24 cellular contexts compared by ENCODE assay signal in genomic region chr7:156397249-156397648, GRCh38.
"Had no signal": no experiment of that assay in that cellular context is flagged by ENCODE, and none has a peak within 500 bp of the region (broad histone marks: within the 10 kb centered on the region; RNA-seq: fewer than 3 reads in every experiment).

No MANE protein-coding gene starts in this region.

- H3K27ac Mint-ChIP-seq: activated CD4-positive, alpha-beta memory T cell treated with anti-CD3 and anti-CD28 coated beads, Interleukin-2, amount 10 ng/mL, durations not matched to agents 7 days and 5 days; activated CD4-positive, alpha-beta T cell treated with anti-CD3 and anti-CD28 coated beads for 36 hours; activated naive CD4-positive, alpha-beta T cell treated with anti-CD3 and anti-CD28 coated beads, Interleukin-2, amount 50 U/mL, for 24 hours; activated T-cell treated with anti-CD3 and anti-CD28 coated beads, Interleukin-2, amount 50 U/mL, for 72 hours; activated T-helper 2 cell treated with anti-CD3 and anti-CD28 coated beads, Interferon-gamma antibody, Interleukin-2, Interleukin-4, amounts not matched to agents 10 μg/mL and 5 μg/mL and 100 μg/mL, durations not matched to agents 14 hours and 24 hours and 36 hours; T-cell had no signal

- H3K27me3 ChIP-seq: colonic mucosa had no signal

- H3K27me3 Mint-ChIP-seq: activated CD4-positive, alpha-beta memory T cell treated with anti-CD3 and anti-CD28 coated beads, Interleukin-2, amount 10 ng/mL, durations not matched to agents 7 days and 5 days; activated naive CD4-positive, alpha-beta T cell treated with anti-CD3 and anti-CD28 coated beads, Interleukin-2, amount 50 U/mL, for 24 hours had no signal

- H3K27ac ChIP-seq: breast epithelium, colonic mucosa, SK-N-MC, WERI-Rb-1 had no signal

- H3K4me1 Mint-ChIP-seq: activated CD4-positive, alpha-beta memory T cell treated with anti-CD3 and anti-CD28 coated beads, Interleukin-2, amount 10 ng/mL, durations not matched to agents 7 days and 5 days; activated CD4-positive, alpha-beta T cell treated with anti-CD3 and anti-CD28 coated beads for 36 hours; activated naive CD4-positive, alpha-beta T cell treated with anti-CD3 and anti-CD28 coated beads, Interleukin-2, amount 50 U/mL, for 24 hours; T-cell had no signal

- FAIRE-seq: TTC549 had no signal

- H3K4me1 ChIP-seq: breast epithelium, colonic mucosa had no signal

- H3K36me3 ChIP-seq: breast epithelium, colonic mucosa, WERI-Rb-1 had no signal

- DNase-seq: activated CD4-positive, alpha-beta memory T cell treated with anti-CD3 and anti-CD28 coated beads, Interleukin-2, amount 10 ng/mL, durations not matched to agents 7 days and 5 days; activated CD4-positive, alpha-beta T cell treated with anti-CD3 and anti-CD28 coated beads for 36 hours; activated CD4-positive, alpha-beta T cell treated with anti-CD3 and anti-CD28 coated beads, Interleukin-2, amount 50 U/mL, for 1 hour; activated T-cell treated with anti-CD3 and anti-CD28 coated beads for 4 hours; activated T-cell treated with anti-CD3 and anti-CD28 coated beads, Interleukin-2, amount 50 U/mL, for 72 hours; aorta; caudate nucleus; colonic mucosa; KG1; NCI-H1048; NCI-H1436; NCI-H1694 treated with DMSO at 0.1 percent for 48 hours; NCI-H2081 treated with DMSO at 0.1 percent for 48 hours; NCI-H446; NCI-H82; T-cell; T-helper 2 cell; T1000; WERI-Rb-1 had no signal

- ATAC-seq: activated CD4-positive, alpha-beta T cell treated with anti-CD3 and anti-CD28 coated beads for 36 hours; activated T-cell treated with anti-CD3 and anti-CD28 coated beads, Interleukin-2, amount 50 U/mL, for 72 hours; T-cell had no signal

- H3K4me3 Mint-ChIP-seq: activated CD4-positive, alpha-beta memory T cell treated with anti-CD3 and anti-CD28 coated beads, Interleukin-2, amount 10 ng/mL, durations not matched to agents 7 days and 5 days; activated CD4-positive, alpha-beta T cell treated with anti-CD3 and anti-CD28 coated beads for 36 hours; activated naive CD4-positive, alpha-beta T cell treated with anti-CD3 and anti-CD28 coated beads, Interleukin-2, amount 50 U/mL, for 24 hours; activated T-cell treated with anti-CD3 and anti-CD28 coated beads, Interleukin-2, amount 50 U/mL, for 72 hours; T-cell had no signal

- H3K9me3 ChIP-seq: breast epithelium, colonic mucosa had no signal

- H3K4me3 ChIP-seq: breast epithelium, colonic mucosa, SK-N-MC had no signal

- H3K9me3 Mint-ChIP-seq: activated CD4-positive, alpha-beta memory T cell treated with anti-CD3 and anti-CD28 coated beads, Interleukin-2, amount 10 ng/mL, durations not matched to agents 7 days and 5 days; activated naive CD4-positive, alpha-beta T cell treated with anti-CD3 and anti-CD28 coated beads, Interleukin-2, amount 50 U/mL, for 24 hours; activated T-cell treated with anti-CD3 and anti-CD28 coated beads, Interleukin-2, amount 50 U/mL, for 72 hours; activated T-helper 2 cell treated with anti-CD3 and anti-CD28 coated beads, Interferon-gamma antibody, Interleukin-2, Interleukin-4, amounts not matched to agents 10 μg/mL and 5 μg/mL and 100 μg/mL, durations not matched to agents 14 hours and 24 hours and 36 hours; T-cell had no signal
